30 cellular contexts compared by ENCODE assay signal in genomic region chr2:13195270-13195669, GRCh38.
"Had no signal": no experiment of that assay in that cellular context is flagged by ENCODE, and none has a peak within 500 bp of the region (broad histone marks: within the 10 kb centered on the region; RNA-seq: fewer than 3 reads in every experiment).

No MANE protein-coding gene starts in this region.

- H3K36me3 ChIP-seq: left ventricle myocardium inferior, neural progenitor cell, neutrophil, ovary, prostate gland, spleen, suprapubic skin, thoracic aorta, tibial artery, upper lobe of right lung had no signal

- H3K27ac ChIP-seq: left ventricle myocardium inferior, neural progenitor cell, neutrophil, ovary, prostate gland, skin epidermis, spleen, suprapubic skin, thoracic aorta, tibial artery, upper lobe of right lung had no signal

- H3K9me3 ChIP-seq: left ventricle myocardium inferior, neutrophil, ovary, prostate gland, spleen, suprapubic skin, thoracic aorta, tibial artery, upper lobe of right lung had no signal

- H3K4me3 ChIP-seq: left ventricle myocardium inferior, lung, neural progenitor cell, ovary, prostate gland, skin epidermis, spleen, suprapubic skin, thoracic aorta, tibial artery, upper lobe of right lung had no signal

- H3K9ac ChIP-seq: neural progenitor cell had no signal

- DNase-seq: hippocampal formation; left ventricle myocardium inferior; mesendoderm; naive B cell; natural killer cell; nephron progenitor cell; occipital lobe; ovary; posterior cingulate gyrus; retina; right cardiac atrium; spleen; stimulated activated CD4-positive, alpha-beta T cell treated with anti-CD3 and anti-CD28 coated beads, Interleukin-4, amount 100 ng/mL, for 24 hours; stimulated activated naive CD4-positive, alpha-beta T cell; tibial artery; trophoblast cell; upper lobe of right lung had no signal

- H3K36me3 Mint-ChIP-seq: mesothelial cell of epicardium; naive B cell; natural killer cell; neural progenitor cell; stimulated activated effector memory CD8-positive, alpha-beta T cell treated with anti-CD3 and anti-CD28 coated beads, Interleukin-12 subunit alpha, Interleukin-12 subunit beta, amount 100 ng/mL, for 72 hours had no signal

- H2AFZ ChIP-seq: neural progenitor cell had no signal

- H3K4me2 ChIP-seq: neural progenitor cell had no signal

- H3K9me3 Mint-ChIP-seq: mesothelial cell of epicardium; naive B cell; natural killer cell; nephron progenitor cell; neural progenitor cell; stimulated activated effector memory CD8-positive, alpha-beta T cell treated with anti-CD3 and anti-CD28 coated beads, Interleukin-12 subunit alpha, Interleukin-12 subunit beta, amount 100 ng/mL, for 72 hours; stimulated activated naive CD8-positive, alpha-beta T cell treated with anti-CD3 and anti-CD28 coated beads, Interleukin-15, Interleukin-2, amounts not matched to agents 100 ng/mL and 50 ng/mL, for 24 hours had no signal

- H3K27me3 Mint-ChIP-seq: naive B cell had no signal

- H3K27me3 ChIP-seq: neural progenitor cell, neutrophil, ovary, suprapubic skin, tibial artery, upper lobe of right lung had no signal

- H3K27ac Mint-ChIP-seq: mesothelial cell of epicardium; naive B cell; natural killer cell; nephron progenitor cell; neural progenitor cell; stimulated activated effector memory CD8-positive, alpha-beta T cell treated with anti-CD3 and anti-CD28 coated beads, Interleukin-12 subunit alpha, Interleukin-12 subunit beta, amount 100 ng/mL, for 72 hours; stimulated activated naive CD8-positive, alpha-beta T cell treated with anti-CD3 and anti-CD28 coated beads, Interleukin-15, Interleukin-2, amounts not matched to agents 100 ng/mL and 50 ng/mL, for 24 hours had no signal

- FAIRE-seq: islet of Langerhans, urothelium cell line had no signal

- ATAC-seq: natural killer cell; right cardiac atrium; sciatic nerve; stimulated activated effector memory CD8-positive, alpha-beta T cell treated with anti-CD3 and anti-CD28 coated beads, Interleukin-12 subunit alpha, Interleukin-12 subunit beta, amount 100 ng/mL, for 72 hours; upper lobe of right lung had no signal

- H3K4me1 ChIP-seq: left ventricle myocardium inferior, neural progenitor cell, prostate gland, spleen, suprapubic skin, tibial artery, upper lobe of right lung had no signal

- H3K4me3 Mint-ChIP-seq: mesothelial cell of epicardium; naive B cell; natural killer cell; nephron progenitor cell; neural progenitor cell; stimulated activated effector memory CD8-positive, alpha-beta T cell treated with anti-CD3 and anti-CD28 coated beads, Interleukin-12 subunit alpha, Interleukin-12 subunit beta, amount 100 ng/mL, for 72 hours; stimulated activated naive CD8-positive, alpha-beta T cell treated with anti-CD3 and anti-CD28 coated beads, Interleukin-15, Interleukin-2, amounts not matched to agents 100 ng/mL and 50 ng/mL, for 24 hours had no signal

- H3K4me1 Mint-ChIP-seq: naive B cell; natural killer cell; nephron progenitor cell; neural progenitor cell; stimulated activated effector memory CD8-positive, alpha-beta T cell treated with anti-CD3 and anti-CD28 coated beads, Interleukin-12 subunit alpha, Interleukin-12 subunit beta, amount 100 ng/mL, for 72 hours had no signal
